Comparison of ENCODE assay signal across 1 cellular context in genomic region chr20:35954907-35955251, GRCh38.
TF ChIP-seq lines count a peak whose summit lies in the region.

No MANE protein-coding gene starts in this region.

TF ChIP-seq in K562, 482 proteins besides CTCF, POLR2A, EP300 and RAD21 (continued from another document and continues in another):
- TF ChIP-seq, protein P1, sequence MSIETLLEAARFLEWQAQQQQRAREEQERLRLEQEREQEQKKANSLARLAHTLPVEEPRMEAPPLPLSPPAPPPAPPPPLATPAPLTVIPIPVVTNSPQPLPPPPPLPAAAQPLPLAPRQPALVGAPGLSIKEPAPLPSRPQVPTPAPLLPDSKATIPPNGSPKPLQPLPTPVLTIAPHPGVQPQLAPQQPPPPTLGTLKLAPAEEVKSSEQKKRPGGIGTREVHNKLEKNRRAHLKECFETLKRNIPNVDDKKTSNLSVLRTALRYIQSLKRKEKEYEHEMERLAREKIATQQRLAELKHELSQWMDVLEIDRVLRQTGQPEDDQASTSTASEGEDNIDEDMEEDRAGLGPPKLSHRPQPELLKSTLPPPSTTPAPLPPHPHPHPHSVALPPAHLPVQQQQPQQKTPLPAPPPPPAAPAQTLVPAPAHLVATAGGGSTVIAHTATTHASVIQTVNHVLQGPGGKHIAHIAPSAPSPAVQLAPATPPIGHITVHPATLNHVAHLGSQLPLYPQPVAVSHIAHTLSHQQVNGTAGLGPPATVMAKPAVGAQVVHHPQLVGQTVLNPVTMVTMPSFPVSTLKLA (conservative IDR thresholded peaks at IDR 0.05): no peak
- TF ChIP-seq HDAC8 (tag; IDR thresholded peaks at IDR 0.05) (peak; percentile 30; the same call in 1 of the 2 replicates), THAP12 (CRISPR knock-in tag; IDR thresholded peaks at IDR 0.05) (0 out of 2 replicates have a peak, but pooled peaks have one; percentile 1), PTRF (tag; IDR thresholded peaks at IDR 0.05) (no peak), HDAC1 (IDR thresholded peaks at IDR 0.05) (peak in 1 of 2 experiments; percentile 4; a peak in 1 of 4 replicates), ZNF24 (IDR thresholded peaks at IDR 0.05) (no peak), ZNF282 (CRISPR knock-in tag; IDR thresholded peaks at IDR 0.05) (no peak), YBX1 (IDR thresholded peaks at IDR 0.05) (no peak), MAFF (IDR thresholded peaks at IDR 0.05; ENCODE audit: low read length) (peak; percentile 97), KDM5B (IDR thresholded peaks at IDR 0.05; ENCODE audit: insufficient replicate concordance, low read depth, low read length) (no peak), USF1 (CRISPR knock-in tag; IDR thresholded peaks at IDR 0.05) (no peak), JUN (IDR thresholded peaks at IDR 0.05; ENCODE audit: borderline replicate concordance, low read depth, low read length) (no peak), JUN (CRISPR knock-in tag; IDR thresholded peaks at IDR 0.05; ENCODE audit: borderline replicate concordance) (0 out of 2 replicates have a peak, but pooled peaks have one; percentile 11), NR3C1 (CRISPR knock-in tag; IDR thresholded peaks at IDR 0.05) (no peak), ZNF79 (CRISPR knock-in tag; IDR thresholded peaks at IDR 0.05; ENCODE audit: low read depth) (no peak), TARDBP (IDR thresholded peaks at IDR 0.05) (no peak), ZNF707 (CRISPR knock-in tag; conservative IDR thresholded peaks at IDR 0.05) (no peak), ZNF778 (CRISPR knock-in tag; IDR thresholded peaks at IDR 0.05) (no peak), ZNF316 (IDR thresholded peaks at IDR 0.05) (peak; percentile 98), TBL1XR1 (IDR thresholded peaks at IDR 0.05; ENCODE audit: low read length in 2 of 2) (no peak), PCBP2 (IDR thresholded peaks at IDR 0.05; ENCODE audit: low read depth, low read length, poor library complexity, severe bottlenecking) (no peak), TFAM (CRISPR knock-in tag; conservative IDR thresholded peaks at IDR 0.05) (no peak), MYNN (IDR thresholded peaks at IDR 0.05) (no peak), MYNN (CRISPR knock-in tag; IDR thresholded peaks at IDR 0.05) (no peak), DIDO1 (tag; IDR thresholded peaks at IDR 0.05; ENCODE audit: low read depth) (no peak), ZNF830 (CRISPR knock-in tag; IDR thresholded peaks at IDR 0.05) (no peak), CBX2 (IDR thresholded peaks at IDR 0.05; ENCODE audit: insufficient read depth, low read length, poor library complexity, severe bottlenecking) (no peak), NFXL1 (CRISPR knock-in tag; IDR thresholded peaks at IDR 0.05) (no peak), YY1 (IDR thresholded peaks at IDR 0.05; ENCODE audit: borderline replicate concordance in 1 of 3, control insufficient read depth in 1 of 3, extremely low read depth in 1 of 3, insufficient read depth in 3 of 3, insufficient read length in 1 of 3, insufficient replicate concordance in 2 of 3, low read depth in 1 of 3, low read length in 2 of 3) (no peak), AFF4 (CRISPR knock-in tag; IDR thresholded peaks at IDR 0.05) (no peak), ARNT (IDR thresholded peaks at IDR 0.05) (no peak), BACH1 (tag; IDR thresholded peaks at IDR 0.05) (peak; percentile 46; the same call in 1 of the 2 replicates), MAFG (tag; conservative IDR thresholded peaks at IDR 0.05) (peak; percentile 94), NR4A1 (CRISPR knock-in tag; IDR thresholded peaks at IDR 0.05) (no peak), NR4A1 (tag; IDR thresholded peaks at IDR 0.05) (0 out of 2 replicates have a peak, but pooled peaks have one; percentile 7), ZNF143 (CRISPR knock-in tag; IDR thresholded peaks at IDR 0.05) (no peak)
- TF ChIP-seq, protein P2, sequence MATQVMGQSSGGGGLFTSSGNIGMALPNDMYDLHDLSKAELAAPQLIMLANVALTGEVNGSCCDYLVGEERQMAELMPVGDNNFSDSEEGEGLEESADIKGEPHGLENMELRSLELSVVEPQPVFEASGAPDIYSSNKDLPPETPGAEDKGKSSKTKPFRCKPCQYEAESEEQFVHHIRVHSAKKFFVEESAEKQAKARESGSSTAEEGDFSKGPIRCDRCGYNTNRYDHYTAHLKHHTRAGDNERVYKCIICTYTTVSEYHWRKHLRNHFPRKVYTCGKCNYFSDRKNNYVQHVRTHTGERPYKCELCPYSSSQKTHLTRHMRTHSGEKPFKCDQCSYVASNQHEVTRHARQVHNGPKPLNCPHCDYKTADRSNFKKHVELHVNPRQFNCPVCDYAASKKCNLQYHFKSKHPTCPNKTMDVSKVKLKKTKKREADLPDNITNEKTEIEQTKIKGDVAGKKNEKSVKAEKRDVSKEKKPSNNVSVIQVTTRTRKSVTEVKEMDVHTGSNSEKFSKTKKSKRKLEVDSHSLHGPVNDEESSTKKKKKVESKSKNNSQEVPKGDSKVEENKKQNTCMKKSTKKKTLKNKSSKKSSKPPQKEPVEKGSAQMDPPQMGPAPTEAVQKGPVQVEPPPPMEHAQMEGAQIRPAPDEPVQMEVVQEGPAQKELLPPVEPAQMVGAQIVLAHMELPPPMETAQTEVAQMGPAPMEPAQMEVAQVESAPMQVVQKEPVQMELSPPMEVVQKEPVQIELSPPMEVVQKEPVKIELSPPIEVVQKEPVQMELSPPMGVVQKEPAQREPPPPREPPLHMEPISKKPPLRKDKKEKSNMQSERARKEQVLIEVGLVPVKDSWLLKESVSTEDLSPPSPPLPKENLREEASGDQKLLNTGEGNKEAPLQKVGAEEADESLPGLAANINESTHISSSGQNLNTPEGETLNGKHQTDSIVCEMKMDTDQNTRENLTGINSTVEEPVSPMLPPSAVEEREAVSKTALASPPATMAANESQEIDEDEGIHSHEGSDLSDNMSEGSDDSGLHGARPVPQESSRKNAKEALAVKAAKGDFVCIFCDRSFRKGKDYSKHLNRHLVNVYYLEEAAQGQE (CRISPR knock-in tag; IDR thresholded peaks at IDR 0.05; ENCODE audit: low read depth): no peak
- TF ChIP-seq, protein P3, sequence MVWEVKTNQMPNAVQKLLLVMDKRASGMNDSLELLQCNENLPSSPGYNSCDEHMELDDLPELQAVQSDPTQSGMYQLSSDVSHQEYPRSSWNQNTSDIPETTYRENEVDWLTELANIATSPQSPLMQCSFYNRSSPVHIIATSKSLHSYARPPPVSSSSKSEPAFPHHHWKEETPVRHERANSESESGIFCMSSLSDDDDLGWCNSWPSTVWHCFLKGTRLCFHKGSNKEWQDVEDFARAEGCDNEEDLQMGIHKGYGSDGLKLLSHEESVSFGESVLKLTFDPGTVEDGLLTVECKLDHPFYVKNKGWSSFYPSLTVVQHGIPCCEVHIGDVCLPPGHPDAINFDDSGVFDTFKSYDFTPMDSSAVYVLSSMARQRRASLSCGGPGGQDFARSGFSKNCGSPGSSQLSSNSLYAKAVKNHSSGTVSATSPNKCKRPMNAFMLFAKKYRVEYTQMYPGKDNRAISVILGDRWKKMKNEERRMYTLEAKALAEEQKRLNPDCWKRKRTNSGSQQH (CRISPR knock-in tag; IDR thresholded peaks at IDR 0.05): no peak
- TF ChIP-seq, protein P4, sequence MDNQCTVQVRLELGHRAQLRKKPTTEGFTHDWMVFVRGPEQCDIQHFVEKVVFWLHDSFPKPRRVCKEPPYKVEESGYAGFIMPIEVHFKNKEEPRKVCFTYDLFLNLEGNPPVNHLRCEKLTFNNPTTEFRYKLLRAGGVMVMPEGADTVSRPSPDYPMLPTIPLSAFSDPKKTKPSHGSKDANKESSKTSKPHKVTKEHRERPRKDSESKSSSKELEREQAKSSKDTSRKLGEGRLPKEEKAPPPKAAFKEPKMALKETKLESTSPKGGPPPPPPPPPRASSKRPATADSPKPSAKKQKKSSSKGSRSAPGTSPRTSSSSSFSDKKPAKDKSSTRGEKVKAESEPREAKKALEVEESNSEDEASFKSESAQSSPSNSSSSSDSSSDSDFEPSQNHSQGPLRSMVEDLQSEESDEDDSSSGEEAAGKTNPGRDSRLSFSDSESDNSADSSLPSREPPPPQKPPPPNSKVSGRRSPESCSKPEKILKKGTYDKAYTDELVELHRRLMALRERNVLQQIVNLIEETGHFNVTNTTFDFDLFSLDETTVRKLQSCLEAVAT (IDR thresholded peaks at IDR 0.05): no peak
- TF ChIP-seq, protein P5, sequence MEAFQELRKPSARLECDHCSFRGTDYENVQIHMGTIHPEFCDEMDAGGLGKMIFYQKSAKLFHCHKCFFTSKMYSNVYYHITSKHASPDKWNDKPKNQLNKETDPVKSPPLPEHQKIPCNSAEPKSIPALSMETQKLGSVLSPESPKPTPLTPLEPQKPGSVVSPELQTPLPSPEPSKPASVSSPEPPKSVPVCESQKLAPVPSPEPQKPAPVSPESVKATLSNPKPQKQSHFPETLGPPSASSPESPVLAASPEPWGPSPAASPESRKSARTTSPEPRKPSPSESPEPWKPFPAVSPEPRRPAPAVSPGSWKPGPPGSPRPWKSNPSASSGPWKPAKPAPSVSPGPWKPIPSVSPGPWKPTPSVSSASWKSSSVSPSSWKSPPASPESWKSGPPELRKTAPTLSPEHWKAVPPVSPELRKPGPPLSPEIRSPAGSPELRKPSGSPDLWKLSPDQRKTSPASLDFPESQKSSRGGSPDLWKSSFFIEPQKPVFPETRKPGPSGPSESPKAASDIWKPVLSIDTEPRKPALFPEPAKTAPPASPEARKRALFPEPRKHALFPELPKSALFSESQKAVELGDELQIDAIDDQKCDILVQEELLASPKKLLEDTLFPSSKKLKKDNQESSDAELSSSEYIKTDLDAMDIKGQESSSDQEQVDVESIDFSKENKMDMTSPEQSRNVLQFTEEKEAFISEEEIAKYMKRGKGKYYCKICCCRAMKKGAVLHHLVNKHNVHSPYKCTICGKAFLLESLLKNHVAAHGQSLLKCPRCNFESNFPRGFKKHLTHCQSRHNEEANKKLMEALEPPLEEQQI (IDR thresholded peaks at IDR 0.05): no peak; the same call in 1 of the 2 replicates
